ENCODE assay signal across 10 cellular contexts in the genomic region with DNA sequence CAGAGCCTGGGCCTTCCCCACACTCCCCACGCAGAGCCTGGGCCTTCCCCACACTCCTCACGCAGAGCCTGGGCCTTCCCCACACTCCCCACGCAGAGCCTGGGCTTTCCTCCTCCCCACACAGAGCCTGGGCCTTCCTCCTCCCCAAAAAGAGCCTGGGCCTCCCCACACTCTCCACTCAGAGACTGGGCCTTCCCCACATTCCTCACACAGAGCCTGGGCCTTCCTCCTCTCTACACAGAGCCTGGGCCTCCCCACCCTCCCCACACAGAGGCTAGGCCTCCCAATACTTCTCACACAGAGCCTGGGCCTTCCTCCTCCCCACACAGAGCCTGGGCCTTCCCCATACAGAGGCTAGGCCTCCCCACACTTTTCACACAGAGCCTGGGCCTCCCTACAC. TPM values are rescaled to one million over a fixed set of nuclear protein-coding genes. Genes with fewer than 3 reads are reported as not detected.
DNase-seq lines count a peak whose midpoint lies in the region; ATAC-seq, FAIRE-seq and TF ChIP-seq lines count a peak whose summit lies in the region.
"Had no signal": no experiment of that assay in that cellular context is flagged by ENCODE, and none has a peak within 500 bp of the region (broad histone marks: within the 10 kb centered on the region; RNA-seq: fewer than 3 reads in every experiment).

No MANE protein-coding gene starts in this region.

- no peaks in the 10 kb centered on the region for H3K36me3 ChIP-seq in neural progenitor cell
- H3K36me3 ChIP-seq: SJSA1 had no signal

- no peak overlapping the region for H3K9ac ChIP-seq in neural progenitor cell

- H3K27me3 Mint-ChIP-seq in activated naive CD8-positive, alpha-beta T cell treated with anti-CD3 and anti-CD28 coated beads, Interleukin-2, amount 50 U/mL, for 24 hours, result no peaks in the 10 kb centered on the region
- H3K27me3 Mint-ChIP-seq in neural progenitor cell (ENCODE audit: insufficient read depth, low read depth), result no peaks in the 10 kb centered on the region
- H3K27me3 Mint-ChIP-seq: CD4-positive, alpha-beta memory T cell had no signal

- DNase-seq in EH (ENCODE audit: low read depth) (peak; percentile 13), HL-60 (ENCODE audit: low read depth in 1 of 2, low spot score in 1 of 2) (peak; percentile 24 to 44), neural progenitor cell (ENCODE audit: low spot score) (no peak), RCC 7860 (ENCODE audit: low spot score) (no peak)
- DNase-seq in activated naive CD8-positive, alpha-beta T cell treated with anti-CD3 and anti-CD28 coated beads, Interleukin-2, amount 50 U/mL, for 24 hours, result no peak
- DNase-seq: CD4-positive, alpha-beta memory T cell had no signal

- no peaks in the 10 kb centered on the region for H3K27me3 ChIP-seq in HL-60 (ENCODE audit: insufficient read depth, poor library complexity, severe bottlenecking)
- no peaks in the 10 kb centered on the region for H3K27me3 ChIP-seq in neural progenitor cell
- H3K27me3 ChIP-seq: SJSA1 had no signal

- H3K9me3 ChIP-seq in neural progenitor cell (ENCODE audit: low read depth), result no peaks in the 10 kb centered on the region
- H3K9me3 ChIP-seq: SJSA1 had no signal

- H3K9me3 Mint-ChIP-seq in activated naive CD8-positive, alpha-beta T cell treated with anti-CD3 and anti-CD28 coated beads, Interleukin-2, amount 50 U/mL, for 24 hours, result no peaks in the 10 kb centered on the region
- H3K9me3 Mint-ChIP-seq in neural progenitor cell, result no peaks in the 10 kb centered on the region

- no peak overlapping the region for H3K4me3 Mint-ChIP-seq in activated naive CD8-positive, alpha-beta T cell treated with anti-CD3 and anti-CD28 coated beads, Interleukin-2, amount 50 U/mL, for 24 hours
- H3K4me3 Mint-ChIP-seq in neural progenitor cell, result no peak overlapping the region
- H3K4me3 Mint-ChIP-seq: CD4-positive, alpha-beta memory T cell had no signal

- no peaks in the 10 kb centered on the region for H4K20me1 ChIP-seq in neural progenitor cell (ENCODE audit: low read depth)

- H3K27ac ChIP-seq in HL-60 (replicated peaks) (peak overlapping the region; percentile 31), neural progenitor cell (no peak overlapping the region)
- H3K27ac ChIP-seq: SJSA1 had no signal

- no peak for FAIRE-seq in RCC 7860 (lab: Jason Lieb, UNC)

- peaks cover 23% of the 10 kb centered on the region for H3K4me1 Mint-ChIP-seq in activated naive CD8-positive, alpha-beta T cell treated with anti-CD3 and anti-CD28 coated beads, Interleukin-2, amount 50 U/mL, for 24 hours
- H3K4me1 Mint-ChIP-seq in neural progenitor cell, result peaks cover 3% of the 10 kb centered on the region

- H3K79me2 ChIP-seq in neural progenitor cell (ENCODE audit: low read depth), result no peaks in the 10 kb centered on the region

- ATAC-seq in activated naive CD8-positive, alpha-beta T cell treated with anti-CD3 and anti-CD28 coated beads, Interleukin-2, amount 50 U/mL, for 24 hours, result peak; percentile 60
- ATAC-seq in GM18867 (IDR thresholded peaks at IDR 0.05; ENCODE audit: unreplicated experiment) (no peak), HG03571 (IDR thresholded peaks at IDR 0.05; ENCODE audit: unreplicated experiment) (no peak)
- ATAC-seq: HCT116 had no signal

- TF ChIP-seq CTCF in HL-60 (IDR thresholded peaks at IDR 0.05; ENCODE audit: insufficient read depth, low read length) (no peak), neural progenitor cell (IDR thresholded peaks at IDR 0.05) (no peak)

- H2AFZ ChIP-seq in neural progenitor cell (replicated peaks), result no peak overlapping the region

- H3K36me3 Mint-ChIP-seq in activated naive CD8-positive, alpha-beta T cell treated with anti-CD3 and anti-CD28 coated beads, Interleukin-2, amount 50 U/mL, for 24 hours (ENCODE audit: low read depth), result peaks cover 2% of the 10 kb centered on the region
- peaks cover 2% of the 10 kb centered on the region for H3K36me3 Mint-ChIP-seq in neural progenitor cell
- H3K36me3 Mint-ChIP-seq: CD4-positive, alpha-beta memory T cell had no signal

- H3K27ac Mint-ChIP-seq in activated naive CD8-positive, alpha-beta T cell treated with anti-CD3 and anti-CD28 coated beads, Interleukin-2, amount 50 U/mL, for 24 hours, result peak overlapping the region; percentile 77
- H3K27ac Mint-ChIP-seq in neural progenitor cell, result peak overlapping the region; percentile 33

- no peak overlapping the region for H3K4me3 ChIP-seq in HL-60 (replicated peaks; ENCODE audit: insufficient read depth, low read length)
- H3K4me3 ChIP-seq in neural progenitor cell, result no peak overlapping the region
- H3K4me3 ChIP-seq: SJSA1 had no signal

- no peak overlapping the region for H3K4me2 ChIP-seq in neural progenitor cell

- H3F3A ChIP-seq in neural progenitor cell (ENCODE audit: low read depth), result no peaks in the 10 kb centered on the region

- peaks cover 5% of the 10 kb centered on the region for H3K4me1 ChIP-seq in neural progenitor cell
- H3K4me1 ChIP-seq: SJSA1 had no signal

RNA-seq across cellular contexts. Expression of a gene that starts 11.1 kb away (rescaled TPM):
- total RNA-seq in neural progenitor cell (ENCODE audit: low replicate concordance), result 1.6 and 4.6 TPM in 2 replicates
- total RNA-seq: CD4-positive, alpha-beta memory T cell had no signal

Comparison
In these comparisons a context has a peak if more than half of its experiments do, and no peak if none do; other contexts are left out.
1. DNase-seq: peak in EH (single experiment) and HL-60 (2 of 2); none in activated naive CD8-positive, alpha-beta T cell treated with anti-CD3 and anti-CD28 coated beads, Interleukin-2, amount 50 U/mL, for 24 hours (single experiment), neural progenitor cell (single experiment) and RCC 7860 (single experiment).